Comparison of ENCODE assay signal across 32 cellular contexts in genomic region chr13:35731471-35731870, GRCh38.
"Had no signal": no experiment of that assay in that cellular context is flagged by ENCODE, and none has a peak within 500 bp of the region (broad histone marks: within the 10 kb centered on the region; RNA-seq: fewer than 3 reads in every experiment).

No MANE protein-coding gene starts in this region.

- H3K4me3 Mint-ChIP-seq: activated CD4-positive, alpha-beta memory T cell treated with anti-CD3 and anti-CD28 coated beads for 36 hours; activated CD4-positive, alpha-beta T cell treated with anti-CD3 and anti-CD28 coated beads for 36 hours; activated CD4-positive, alpha-beta T cell treated with anti-CD3 and anti-CD28 coated beads, Interleukin-2, amount 10 ng/mL, durations not matched to agents 24 days and 14 days; activated CD8-positive, alpha-beta memory T cell treated with anti-CD3 and anti-CD28 coated beads, Interleukin-2, amount 10 ng/mL, durations not matched to agents 7 days and 5 days; activated CD8-positive, alpha-beta T cell treated with anti-CD3 and anti-CD28 coated beads, Interleukin-2, amount 10 ng/mL, durations not matched to agents 7 days and 5 days; activated naive CD4-positive, alpha-beta T cell treated with anti-CD3 and anti-CD28 coated beads for 36 hours; activated naive CD4-positive, alpha-beta T cell treated with anti-CD3 and anti-CD28 coated beads, Interleukin-2, amount 50 U/mL, for 24 hours; activated naive CD8-positive, alpha-beta T cell treated with anti-CD3 and anti-CD28 coated beads for 36 hours; activated naive CD8-positive, alpha-beta T cell treated with anti-CD3 and anti-CD28 coated beads, Interleukin-2, amount 50 U/mL, for 24 hours; activated T-helper 1 cell treated with anti-CD3 and anti-CD28 coated beads, Interleukin-12 subunit alpha, Interleukin-12 subunit beta, Interleukin-2, Interleukin-4 antibody, amounts not matched to agents 30 ng/mL and 10 ng/mL and 1 ng/mL, durations not matched to agents 14 hours and 24 hours and 36 hours had no signal

- H3K4me3 ChIP-seq: adrenal gland, body of pancreas had no signal

- H3K4me1 ChIP-seq: adrenal gland, body of pancreas had no signal

- FAIRE-seq: colon, endometrium, endothelial cell of umbilical vein, frontal cortex had no signal

- ATAC-seq: activated CD4-positive, alpha-beta T cell treated with anti-CD3 and anti-CD28 coated beads for 36 hours; activated CD8-positive, alpha-beta memory T cell treated with anti-CD3 and anti-CD28 coated beads, Interleukin-2, amount 10 ng/mL, durations not matched to agents 7 days and 5 days; activated CD8-positive, alpha-beta T cell treated with anti-CD3 and anti-CD28 coated beads, Interleukin-2, amount 10 ng/mL, durations not matched to agents 7 days and 5 days; activated naive CD8-positive, alpha-beta T cell treated with anti-CD3 and anti-CD28 coated beads, Interleukin-2, amount 50 U/mL, for 24 hours; body of pancreas had no signal

- H3K4me1 Mint-ChIP-seq: activated CD4-positive, alpha-beta T cell treated with anti-CD3 and anti-CD28 coated beads for 36 hours; activated naive CD4-positive, alpha-beta T cell treated with anti-CD3 and anti-CD28 coated beads, Interleukin-2, amount 50 U/mL, for 24 hours; activated naive CD8-positive, alpha-beta T cell treated with anti-CD3 and anti-CD28 coated beads, Interleukin-2, amount 50 U/mL, for 24 hours had no signal

- H3K9me3 ChIP-seq: adrenal gland, body of pancreas had no signal

- H3K36me3 Mint-ChIP-seq: activated CD4-positive, alpha-beta memory T cell treated with anti-CD3 and anti-CD28 coated beads for 36 hours; activated CD8-positive, alpha-beta memory T cell treated with anti-CD3 and anti-CD28 coated beads, Interleukin-2, amount 10 ng/mL, durations not matched to agents 7 days and 5 days; activated naive CD4-positive, alpha-beta T cell treated with anti-CD3 and anti-CD28 coated beads, Interleukin-2, amount 50 U/mL, for 24 hours; activated naive CD8-positive, alpha-beta T cell treated with anti-CD3 and anti-CD28 coated beads for 36 hours had no signal

- H3K27ac ChIP-seq: adrenal gland, body of pancreas, epithelial cell of prostate had no signal

- H3K36me3 ChIP-seq: adrenal gland had no signal

- H3K27me3 ChIP-seq: adrenal gland, body of pancreas had no signal

- DNase-seq: activated CD4-positive, alpha-beta memory T cell treated with anti-CD3 and anti-CD28 coated beads for 36 hours; activated CD4-positive, alpha-beta T cell treated with anti-CD3 and anti-CD28 coated beads for 36 hours; activated CD4-positive, alpha-beta T cell treated with anti-CD3 and anti-CD28 coated beads, Interleukin-2, amount 10 ng/mL, durations not matched to agents 24 days and 14 days; activated CD4-positive, CD25-positive, alpha-beta regulatory T cell; activated CD4-positive, CD25-positive, alpha-beta regulatory T cell treated with anti-CD3 and anti-CD28 coated beads, Interleukin-2, amount 50 U/mL, for 72 hours; activated CD8-positive, alpha-beta memory T cell treated with anti-CD3 and anti-CD28 coated beads, Interleukin-2, amount 10 ng/mL, durations not matched to agents 7 days and 5 days; activated CD8-positive, alpha-beta memory T cell treated with anti-CD3 and anti-CD28 coated beads, Interleukin-2, amount 50 U/mL, for 4 hours; activated CD8-positive, alpha-beta T cell treated with anti-CD3 and anti-CD28 coated beads, Interleukin-2, amount 10 ng/mL, durations not matched to agents 7 days and 5 days; activated effector memory CD4-positive, alpha-beta T cell treated with anti-CD3 and anti-CD28 coated beads, Interleukin-2, amount 50 U/mL, for 16 hours; activated naive CD4-positive, alpha-beta T cell treated with anti-CD3 and anti-CD28 coated beads for 36 hours; activated naive CD8-positive, alpha-beta T cell treated with anti-CD3 and anti-CD28 coated beads for 36 hours; activated naive CD8-positive, alpha-beta T cell treated with anti-CD3 and anti-CD28 coated beads, Interleukin-2, amount 50 U/mL, for 24 hours; activated T-cell treated with anti-CD3 and anti-CD28 coated beads, Interleukin-2, amount 50 U/mL, for 1 hour; activated T-cell treated with anti-CD3 and anti-CD28 coated beads, Interleukin-2, amount 50 U/mL, for 48 hours; adrenal gland; amygdala; aorta; body of pancreas; caudate nucleus; cortex of kidney; dermis blood vessel endothelial cell; effector CD8-positive, alpha-beta T cell; foreskin fibroblast; T-helper 2 cell had no signal

- H3K27ac Mint-ChIP-seq: activated CD4-positive, alpha-beta memory T cell treated with anti-CD3 and anti-CD28 coated beads for 36 hours; activated CD4-positive, alpha-beta T cell treated with anti-CD3 and anti-CD28 coated beads for 36 hours; activated CD4-positive, alpha-beta T cell treated with anti-CD3 and anti-CD28 coated beads, Interleukin-2, amount 10 ng/mL, durations not matched to agents 24 days and 14 days; activated CD8-positive, alpha-beta memory T cell treated with anti-CD3 and anti-CD28 coated beads, Interleukin-2, amount 10 ng/mL, durations not matched to agents 7 days and 5 days; activated CD8-positive, alpha-beta T cell treated with anti-CD3 and anti-CD28 coated beads, Interleukin-2, amount 10 ng/mL, durations not matched to agents 7 days and 5 days; activated naive CD4-positive, alpha-beta T cell treated with anti-CD3 and anti-CD28 coated beads for 36 hours; activated naive CD4-positive, alpha-beta T cell treated with anti-CD3 and anti-CD28 coated beads, Interleukin-2, amount 50 U/mL, for 24 hours; activated naive CD8-positive, alpha-beta T cell treated with anti-CD3 and anti-CD28 coated beads for 36 hours; activated naive CD8-positive, alpha-beta T cell treated with anti-CD3 and anti-CD28 coated beads, Interleukin-2, amount 50 U/mL, for 24 hours; activated T-helper 1 cell treated with anti-CD3 and anti-CD28 coated beads, Interleukin-12 subunit alpha, Interleukin-12 subunit beta, Interleukin-2, Interleukin-4 antibody, amounts not matched to agents 30 ng/mL and 10 ng/mL and 1 ng/mL, durations not matched to agents 14 hours and 24 hours and 36 hours; activated T-helper 2 cell treated with anti-CD3 and anti-CD28 coated beads, Interferon-gamma antibody, Interleukin-2, Interleukin-4, amounts not matched to agents 10 μg/mL and 5 μg/mL and 100 μg/mL, durations not matched to agents 14 hours and 24 hours and 36 hours had no signal

- H3K27me3 Mint-ChIP-seq: activated CD4-positive, alpha-beta memory T cell treated with anti-CD3 and anti-CD28 coated beads for 36 hours; activated CD4-positive, alpha-beta T cell treated with anti-CD3 and anti-CD28 coated beads for 36 hours; activated CD4-positive, alpha-beta T cell treated with anti-CD3 and anti-CD28 coated beads, Interleukin-2, amount 10 ng/mL, durations not matched to agents 24 days and 14 days; activated CD8-positive, alpha-beta memory T cell treated with anti-CD3 and anti-CD28 coated beads, Interleukin-2, amount 10 ng/mL, durations not matched to agents 7 days and 5 days; activated naive CD4-positive, alpha-beta T cell treated with anti-CD3 and anti-CD28 coated beads, Interleukin-2, amount 50 U/mL, for 24 hours; activated naive CD8-positive, alpha-beta T cell treated with anti-CD3 and anti-CD28 coated beads, Interleukin-2, amount 50 U/mL, for 24 hours had no signal

- H3K9me3 Mint-ChIP-seq: activated CD4-positive, alpha-beta memory T cell treated with anti-CD3 and anti-CD28 coated beads for 36 hours; activated CD4-positive, alpha-beta T cell treated with anti-CD3 and anti-CD28 coated beads, Interleukin-2, amount 10 ng/mL, durations not matched to agents 24 days and 14 days; activated naive CD4-positive, alpha-beta T cell treated with anti-CD3 and anti-CD28 coated beads for 36 hours; activated naive CD4-positive, alpha-beta T cell treated with anti-CD3 and anti-CD28 coated beads, Interleukin-2, amount 50 U/mL, for 24 hours; activated naive CD8-positive, alpha-beta T cell treated with anti-CD3 and anti-CD28 coated beads for 36 hours; activated naive CD8-positive, alpha-beta T cell treated with anti-CD3 and anti-CD28 coated beads, Interleukin-2, amount 50 U/mL, for 24 hours; activated T-helper 1 cell treated with anti-CD3 and anti-CD28 coated beads, Interleukin-12 subunit alpha, Interleukin-12 subunit beta, Interleukin-2, Interleukin-4 antibody, amounts not matched to agents 30 ng/mL and 10 ng/mL and 1 ng/mL, durations not matched to agents 14 hours and 24 hours and 36 hours; activated T-helper 2 cell treated with anti-CD3 and anti-CD28 coated beads, Interferon-gamma antibody, Interleukin-2, Interleukin-4, amounts not matched to agents 10 μg/mL and 5 μg/mL and 100 μg/mL, durations not matched to agents 14 hours and 24 hours and 36 hours had no signal
